Comparison of ENCODE assay signal across 12 cellular contexts in genomic region chr7:2261611-2262010, GRCh38. TPM values are rescaled to one million over a fixed set of nuclear protein-coding genes. Genes with fewer than 3 reads are reported as not detected.
DNase-seq lines count a peak whose midpoint lies in the region; ATAC-seq and TF ChIP-seq lines count a peak whose summit lies in the region.
"Had no signal": no experiment of that assay in that cellular context is flagged by ENCODE, and none has a peak within 500 bp of the region (broad histone marks: within the 10 kb centered on the region; RNA-seq: fewer than 3 reads in every experiment).

No MANE protein-coding gene starts in this region.

- peak; percentile 40 for ATAC-seq in stimulated activated naive CD8-positive, alpha-beta T cell treated with anti-CD3 and anti-CD28 coated beads, Interleukin-15, amount 100 ng/mL, for 72 hours
- ATAC-seq in HG03097 (IDR thresholded peaks at IDR 0.05; ENCODE audit: low FRiP score, unreplicated experiment) (no peak), aorta (ENCODE audit: low FRiP score) (no peak), HG03442 (IDR thresholded peaks at IDR 0.05; ENCODE audit: unreplicated experiment) (no peak)

- no peaks in the 10 kb centered on the region for H3K79me2 ChIP-seq in OCI-LY3 (ENCODE audit: low read length)

- H3K4me3 ChIP-seq in OCI-LY3 (ENCODE audit: low read length) (peak overlapping the region; percentile 57), duodenal mucosa (ENCODE audit: low read depth in 1 of 2, low read length in 2 of 2) (peak overlapping the region in 1 of 2 donors; percentile 22), aorta (ENCODE audit: low read length in 2 of 2) (no peak overlapping the region)

- peak overlapping the region; percentile 78 to 98 for H3K27ac Mint-ChIP-seq in stimulated activated naive CD8-positive, alpha-beta T cell treated with anti-CD3 and anti-CD28 coated beads, Interleukin-15, amount 100 ng/mL, for 72 hours
- H3K27ac Mint-ChIP-seq: HFFc6 had no signal

- TF ChIP-seq CTCF in OCI-LY3 (IDR thresholded peaks at IDR 0.05; ENCODE audit: low read depth, low read length), result no peak

- peaks cover 32% of the 10 kb centered on the region for H3K4me1 Mint-ChIP-seq in stimulated activated naive CD8-positive, alpha-beta T cell treated with anti-CD3 and anti-CD28 coated beads, Interleukin-15, amount 100 ng/mL, for 72 hours

- no peaks in the 10 kb centered on the region for H4K20me1 ChIP-seq in OCI-LY3 (ENCODE audit: insufficient read depth, low read length)

- H3K36me3 ChIP-seq in OCI-LY3 (replicated peaks; ENCODE audit: low read depth, low read length), result peaks cover 6% of the 10 kb centered on the region
- H3K36me3 ChIP-seq in duodenal mucosa (ENCODE audit: control insufficient read depth in 1 of 2, insufficient read depth in 2 of 2, low read length in 2 of 2), result peaks cover 7 to 23% of the 10 kb centered on the region in 2 donors
- no peaks in the 10 kb centered on the region for H3K36me3 ChIP-seq in aorta (ENCODE audit: control insufficient read depth in 1 of 2, insufficient read depth in 2 of 2, low read length in 1 of 2)

- no peaks in the 10 kb centered on the region for H3K9me3 Mint-ChIP-seq in stimulated activated naive CD8-positive, alpha-beta T cell treated with anti-CD3 and anti-CD28 coated beads, Interleukin-15, amount 100 ng/mL, for 72 hours
- H3K9me3 Mint-ChIP-seq: HFFc6 had no signal

- H3K9me3 ChIP-seq in OCI-LY3 (ENCODE audit: insufficient read depth, low read length) (no peaks in the 10 kb centered on the region), duodenal mucosa (ENCODE audit: control insufficient read depth in 1 of 2, low read length in 2 of 2) (no peaks in the 10 kb centered on the region), aorta (ENCODE audit: control insufficient read depth, low read length) (no peaks in the 10 kb centered on the region)
- H3K9me3 ChIP-seq: SK-N-SH had no signal

- 92 to 93% methylated on average over 14 of the region's 14 CpGs for WGBS in aorta, 2 donors

- H3K9ac ChIP-seq in OCI-LY3 (ENCODE audit: low read length) (peak overlapping the region; percentile 34; the same call in 1 of the 2 replicates), duodenal mucosa (ENCODE audit: low read depth in 1 of 2, low read length in 2 of 2) (peak overlapping the region in 1 of 2 donors; percentile 39)
- H3K9ac ChIP-seq: SK-N-SH had no signal

- peak overlapping the region; percentile 62 for H3K27ac ChIP-seq in OCI-LY3 (ENCODE audit: low read length)
- peak overlapping the region; percentile 20 for H3K27ac ChIP-seq in duodenal mucosa (ENCODE audit: low read depth, low read length)
- no peak overlapping the region for H3K27ac ChIP-seq in aorta (ENCODE audit: low read depth in 1 of 2, low read length in 2 of 2)
- H3K27ac ChIP-seq: C4-2B had no signal

- peak overlapping the region; percentile 66 to 67 for H3K4me3 Mint-ChIP-seq in stimulated activated naive CD8-positive, alpha-beta T cell treated with anti-CD3 and anti-CD28 coated beads, Interleukin-15, amount 100 ng/mL, for 72 hours
- H3K4me3 Mint-ChIP-seq: HFFc6 had no signal

- no peaks in the 10 kb centered on the region for H3K27me3 Mint-ChIP-seq in stimulated activated naive CD8-positive, alpha-beta T cell treated with anti-CD3 and anti-CD28 coated beads, Interleukin-15, amount 100 ng/mL, for 72 hours

- H3K4me2 ChIP-seq in OCI-LY3 (ENCODE audit: low read length), result peak overlapping the region; percentile 78
- H3K4me2 ChIP-seq: SK-N-SH had no signal

- peaks cover 30% of the 10 kb centered on the region for H3K4me1 ChIP-seq in OCI-LY3 (ENCODE audit: low read length)
- H3K4me1 ChIP-seq in duodenal mucosa (ENCODE audit: control insufficient read depth in 1 of 2, insufficient read depth in 2 of 2, low read length in 2 of 2), result no peaks in the 10 kb centered on the region
- H3K4me1 ChIP-seq in aorta (ENCODE audit: control insufficient read depth in 1 of 2, insufficient read depth in 2 of 2, low read length in 2 of 2), result no peaks in the 10 kb centered on the region

- no peaks in the 10 kb centered on the region for H3K27me3 ChIP-seq in OCI-LY3 (ENCODE audit: low read depth, low read length)
- H3K27me3 ChIP-seq in duodenal mucosa (ENCODE audit: control insufficient read depth in 1 of 2, insufficient read depth in 2 of 2, low read length in 2 of 2), result no peaks in the 10 kb centered on the region
- H3K27me3 ChIP-seq in aorta (ENCODE audit: control insufficient read depth in 1 of 2, insufficient read depth in 2 of 2, low read length in 1 of 2), result no peaks in the 10 kb centered on the region

- no peak overlapping the region; the same call in 1 of the 2 replicates for H2AFZ ChIP-seq in OCI-LY3 (ENCODE audit: low read depth, low read length)

- DNase-seq in stimulated activated CD4-positive, alpha-beta T cell treated with anti-CD3 and anti-CD28 coated beads, Interleukin-2, amount 100 ng/mL, for 4 hours (ENCODE audit: low read depth), result peak; percentile 44
- no peak for DNase-seq in stimulated activated CD4-positive, alpha-beta T cell treated with anti-CD3 and anti-CD28 coated beads, Interleukin-1b, Interleukin-23, amount 100 ng/mL, for 48 hours
- DNase-seq in stimulated activated naive CD8-positive, alpha-beta T cell treated with anti-CD3 and anti-CD28 coated beads, Interleukin-15, amount 100 ng/mL, for 72 hours, result no peak
- no peak for DNase-seq in aorta
- DNase-seq: HFFc6, immature natural killer cell had no signal

- intact Hi-C loops in aorta (cut with DNase I), result no loop called here

RNA-seq across cellular contexts. Expression of gene NUDT1, which starts 19.6 kb away (rescaled TPM):
- total RNA-seq in aorta, result 10 to 100 TPM; 11.1 to 11.9 TPM
- polyA plus RNA-seq in aorta, result 10 to 100 TPM; 21.0 to 30.8 TPM

RNA-seq across cellular contexts. Expression of gene MRM2, which starts 19.6 kb away (rescaled TPM):
- 10 to 100 TPM; 11.5 to 14.9 TPM for total RNA-seq in aorta
- 10 to 100 TPM; 14.4 to 19.8 TPM for polyA plus RNA-seq in aorta

RNA-seq across cellular contexts. Expression of gene MAD1L1, which starts 28.9 kb away (rescaled TPM):
- 10 to 100 TPM; 20.3 to 35.8 TPM for total RNA-seq in aorta
- 10 to 100 TPM; 14.8 to 20.1 TPM for polyA plus RNA-seq in aorta

RNA-seq across cellular contexts. Expression of gene SNX8, which starts 52.6 kb away (rescaled TPM):
- 10 to 100 TPM; 25.9 to 26.5 TPM for total RNA-seq in aorta
- 10 to 100 TPM in 1 of 2 donors, 1 to 10 TPM in 1; 4.1 to 15.8 TPM for polyA plus RNA-seq in aorta

Comparison
In these comparisons a context has a peak if more than half of its experiments do, and no peak if none do; other contexts are left out.
1. H3K27ac ChIP-seq: peak in OCI-LY3 (single experiment) and duodenal mucosa (single experiment); none in aorta (0 of 2).